Comparison of ENCODE assay signal across 8 cellular contexts in genomic region chr1:54547601-54548388, GRCh38. TPM values are rescaled to one million over a fixed set of nuclear protein-coding genes. Genes with fewer than 3 reads are reported as not detected.
DNase-seq lines count a peak whose midpoint lies in the region; ATAC-seq, FAIRE-seq and TF ChIP-seq lines count a peak whose summit lies in the region.

ACOT11 (plus strand) TSS chr1:54548228; CDS start chr1:54548310, 82 bp downstream.

- no peak for ATAC-seq in HG02798 (IDR thresholded peaks at IDR 0.05; ENCODE audit: poor library complexity, unreplicated experiment)
- no peak for ATAC-seq in activated T-helper 17 cell treated with anti-CD3 and anti-CD28 coated beads, Interleukin-2, amount 50 U/mL, for 72 hours (replicated peaks)

- no peak within 1 kb of the TSS for H3K4me3 Mint-ChIP-seq in activated T-helper 17 cell treated with anti-CD3 and anti-CD28 coated beads, Interleukin-2, amount 50 U/mL, for 72 hours

- H3K27me3 ChIP-seq in mammary epithelial cell (ENCODE audit: insufficient read depth, low read length) = no peaks in the 10 kb centered on the region
- no peaks in the 10 kb centered on the region for H3K27me3 ChIP-seq in small intestine (ENCODE audit: control insufficient read depth in 2 of 2, insufficient read depth in 2 of 2, low read length in 2 of 2)

- H3K79me2 ChIP-seq in mammary epithelial cell (ENCODE audit: insufficient read depth, low read length) = peaks cover 2% of the 10 kb centered on the region

- no peak within 1 kb of the TSS for H3K27ac Mint-ChIP-seq in activated T-helper 17 cell treated with anti-CD3 and anti-CD28 coated beads, Interleukin-2, amount 50 U/mL, for 72 hours

- no peaks in the 10 kb centered on the region for H4K20me1 ChIP-seq in mammary epithelial cell (ENCODE audit: insufficient read depth, low read length)

- H3K9me3 Mint-ChIP-seq in activated T-helper 17 cell treated with anti-CD3 and anti-CD28 coated beads, Interleukin-2, amount 50 U/mL, for 72 hours = no peaks in the 10 kb centered on the region

- no peaks in the 10 kb centered on the region for H3K27me3 Mint-ChIP-seq in activated T-helper 17 cell treated with anti-CD3 and anti-CD28 coated beads, Interleukin-2, amount 50 U/mL, for 72 hours

- in situ Hi-C loops in mammary epithelial cell (cut with MboI; ENCODE audit: low sequenced_read_pairs in 2 of 2) = no loop called here

- H3K36me3 Mint-ChIP-seq in activated T-helper 17 cell treated with anti-CD3 and anti-CD28 coated beads, Interleukin-2, amount 50 U/mL, for 72 hours (ENCODE audit: low read depth) = no peaks in the 10 kb centered on the region

- CTCF ChIA-PET in mammary epithelial cell (lab: Charles Lee; ENCODE audit: low non-redundant PET) = no interaction called here

- DNase-seq in C1 segment of cervical spinal cord (lab: John Stamatoyannopoulos, UW) (peak in 13 of 14 donors; percentile 33 to 88 (median 79)), NCI-H2029 (lab: John Stamatoyannopoulos, UW) (peak; percentile 85), mammary epithelial cell (no peak), islet precursor cell (peak; percentile 61), small intestine (no peak)
- DNase-seq in stimulated activated CD4-positive, alpha-beta T cell treated with anti-CD3 and anti-CD28 coated beads, Interleukin-1b, Interleukin-23, amount 100 ng/mL, for 48 hours = no peak

- no peak within 1 kb of the TSS for H3K27ac ChIP-seq in mammary epithelial cell (ENCODE audit: insufficient read depth, low read depth, low read length)
- no peak within 1 kb of the TSS for H3K27ac ChIP-seq in small intestine (ENCODE audit: low read depth in 1 of 2, low read length in 1 of 2)

- no TSS peak for BruUV-seq in mammary epithelial cell (replicated peaks; lab: Mats Ljungman, UMichigan)

- intact Hi-C loops in mammary epithelial cell (cut with micrococcal nuclease) = no loop called here

- no peaks in the 10 kb centered on the region for H3K9me3 ChIP-seq in mammary epithelial cell (replicated peaks; ENCODE audit: insufficient read depth, low read length)
- no peaks in the 10 kb centered on the region for H3K9me3 ChIP-seq in small intestine (ENCODE audit: control insufficient read depth, low read depth)

- peak in 1 of 2 donors; percentile 49 for TF ChIP-seq CTCF in mammary epithelial cell (conservative IDR thresholded peaks at IDR 0.05 in 1 of 2, IDR thresholded peaks at IDR 0.05 in 1 of 2; ENCODE audit: extremely low read depth in 1 of 2, insufficient read depth in 1 of 2, low read depth in 1 of 2, low read length in 2 of 2)

- H3K4me3 ChIP-seq in mammary epithelial cell (replicated peaks in 1 of 3; ENCODE audit: insufficient read depth in 1 of 3, low read depth in 2 of 3, low read length in 3 of 3) (no peak within 1 kb of the TSS), small intestine (ENCODE audit: low read depth in 1 of 2, low read length in 2 of 2) (no peak within 1 kb of the TSS)

- H2AFZ ChIP-seq in mammary epithelial cell (ENCODE audit: low read depth, low read length) = peak within 1 kb of the TSS; percentile 17

- H3K4me1 ChIP-seq in mammary epithelial cell (ENCODE audit: insufficient read depth, low read length) = peaks cover 18% of the 10 kb centered on the region
- H3K4me1 ChIP-seq in small intestine (ENCODE audit: control insufficient read depth in 2 of 2, insufficient read depth in 1 of 2, low read depth in 1 of 2, low read length in 1 of 2) = no peaks in the 10 kb centered on the region

- H3K9ac ChIP-seq in mammary epithelial cell (ENCODE audit: insufficient read depth, low read length) = no peak within 1 kb of the TSS

- dilution Hi-C loops in mammary epithelial cell (cut with HindIII; ENCODE audit: low sequenced_read_pairs) = no loop called here

- no peak within 1 kb of the TSS for H3K4me2 ChIP-seq in mammary epithelial cell (ENCODE audit: insufficient read depth, low read depth, low read length)

- H3K4me1 Mint-ChIP-seq in activated T-helper 17 cell treated with anti-CD3 and anti-CD28 coated beads, Interleukin-2, amount 50 U/mL, for 72 hours = peaks cover 7% of the 10 kb centered on the region

- FAIRE-seq in small intestine (lab: Jason Lieb, UNC) = no peak

- 39% methylated on average over 6 of the region's 25 CpGs for WGBS in mammary epithelial cell (ENCODE audit: low coverage, missing lambda C conversion rate)
- 43 to 61% (median 48%) methylated on average over 24 to 25 of the region's 25 CpGs for WGBS in small intestine, 3 donors

- no peaks in the 10 kb centered on the region for H3K36me3 ChIP-seq in mammary epithelial cell (ENCODE audit: insufficient read depth, low read length)
- H3K36me3 ChIP-seq in small intestine (ENCODE audit: control insufficient read depth in 2 of 2, insufficient read depth in 2 of 2, low read length in 2 of 2) = no peaks in the 10 kb centered on the region

RNA-seq across cellular contexts. Expression of gene ACOT11, which starts in this region (rescaled TPM):
- total RNA-seq in mammary epithelial cell = 1 to 10 TPM; 3.7 to 6.3 TPM
- 9.4 TPM for polyA plus RNA-seq in mammary epithelial cell
- 9.7 TPM for polyA minus RNA-seq in mammary epithelial cell
- 100 to 1,000 TPM in 1 of 3 donors, 10 to 100 TPM in 2; 30.4 to 101 (median 58.9) TPM for polyA plus RNA-seq in small intestine
- total RNA-seq in activated T-helper 17 cell treated with anti-CD3 and anti-CD28 coated beads, Interleukin-2, amount 50 U/mL, for 72 hours = 1 to 10 TPM; 1.0 to 3.2 TPM

Comparison
In these comparisons a context has a peak if more than half of its experiments do, and no peak if none do; other contexts are left out.
1. DNase-seq: peak in C1 segment of cervical spinal cord (13 of 14), NCI-H2029 (single experiment) and islet precursor cell (single experiment); none in mammary epithelial cell (single experiment), small intestine (single experiment) and stimulated activated CD4-positive, alpha-beta T cell treated with anti-CD3 and anti-CD28 coated beads, Interleukin-1b, Interleukin-23, amount 100 ng/mL, for 48 hours (single experiment).